In genomic region chr12:8698830-8699330, GRCh38 we compare ENCODE assay signal across 10 cellular contexts. TPM values are rescaled to one million over a fixed set of nuclear protein-coding genes. Genes with fewer than 3 reads are reported as not detected.
DNase-seq lines count a peak whose midpoint lies in the region; ATAC-seq and TF ChIP-seq lines count a peak whose summit lies in the region.
"Had no signal": no experiment of that assay in that cellular context is flagged by ENCODE, and none has a peak within 500 bp of the region (broad histone marks: within the 10 kb centered on the region; RNA-seq: fewer than 3 reads in every experiment).

No MANE protein-coding gene starts in this region.

- peak overlapping the region; percentile 99 for H3K4me3 ChIP-seq in suprapubic skin

- no peak for TF ChIP-seq EP300 in suprapubic skin (IDR thresholded peaks at IDR 0.05)

- 20% methylated on average over 2 of the region's 2 CpGs for WGBS in suprapubic skin

- peaks cover 2% of the 10 kb centered on the region for H3K36me3 Mint-ChIP-seq in activated CD4-positive, alpha-beta T cell treated with anti-CD3 and anti-CD28 coated beads, Interleukin-2, amount 10 ng/mL, durations not matched to agents 24 days and 14 days (ENCODE audit: low read depth)
- no peaks in the 10 kb centered on the region for H3K36me3 Mint-ChIP-seq in activated naive CD8-positive, alpha-beta T cell treated with anti-CD3 and anti-CD28 coated beads, Interleukin-2, amount 10 ng/mL, durations not matched to agents 7 days and 5 days

- TF ChIP-seq POLR2A in suprapubic skin (IDR thresholded peaks at IDR 0.05) = no peak

- ATAC-seq in activated naive CD8-positive, alpha-beta T cell treated with anti-CD3 and anti-CD28 coated beads, Interleukin-2, amount 10 ng/mL, durations not matched to agents 7 days and 5 days (ENCODE audit: low read depth) = no peak
- ATAC-seq in GM19463 (IDR thresholded peaks at IDR 0.05; ENCODE audit: unreplicated experiment) = no peak

- POLR2A ChIA-PET in activated naive CD8-positive, alpha-beta T cell treated with anti-CD3 and anti-CD28 coated beads, Interleukin-2, amount 10 ng/mL, durations not matched to agents 7 days and 5 days (lab: Charles Lee) = no interaction called here

- H3K4me1 ChIP-seq in suprapubic skin = peaks cover 41% of the 10 kb centered on the region

- H3K27ac Mint-ChIP-seq in activated CD4-positive, alpha-beta T cell treated with anti-CD3 and anti-CD28 coated beads, Interleukin-2, amount 10 ng/mL, durations not matched to agents 24 days and 14 days = no peak overlapping the region
- peak overlapping the region; percentile 73 for H3K27ac Mint-ChIP-seq in activated naive CD8-positive, alpha-beta T cell treated with anti-CD3 and anti-CD28 coated beads, Interleukin-2, amount 10 ng/mL, durations not matched to agents 7 days and 5 days

- peaks cover 50% of the 10 kb centered on the region for H3K27me3 Mint-ChIP-seq in activated CD4-positive, alpha-beta T cell treated with anti-CD3 and anti-CD28 coated beads, Interleukin-2, amount 10 ng/mL, durations not matched to agents 24 days and 14 days
- H3K27me3 Mint-ChIP-seq in activated naive CD8-positive, alpha-beta T cell treated with anti-CD3 and anti-CD28 coated beads, Interleukin-2, amount 10 ng/mL, durations not matched to agents 7 days and 5 days = peaks cover 9% of the 10 kb centered on the region

- intact Hi-C loops in activated CD4-positive, alpha-beta T cell treated with anti-CD3 and anti-CD28 coated beads, Interleukin-2, amount 10 ng/mL, durations not matched to agents 24 days and 14 days (cut with micrococcal nuclease) = loop anchor here (5.0 kb wide), 2 partner anchors 213 to 248 kb away; partner anchors contain the start of genes M6PR and PHC1

- peaks cover 12% of the 10 kb centered on the region for H3K4me1 Mint-ChIP-seq in activated CD4-positive, alpha-beta T cell treated with anti-CD3 and anti-CD28 coated beads, Interleukin-2, amount 10 ng/mL, durations not matched to agents 24 days and 14 days
- H3K4me1 Mint-ChIP-seq in activated naive CD8-positive, alpha-beta T cell treated with anti-CD3 and anti-CD28 coated beads, Interleukin-2, amount 10 ng/mL, durations not matched to agents 7 days and 5 days = peaks cover 12% of the 10 kb centered on the region

- no peaks in the 10 kb centered on the region for H3K9me3 Mint-ChIP-seq in activated CD4-positive, alpha-beta T cell treated with anti-CD3 and anti-CD28 coated beads, Interleukin-2, amount 10 ng/mL, durations not matched to agents 24 days and 14 days
- no peaks in the 10 kb centered on the region for H3K9me3 Mint-ChIP-seq in activated naive CD8-positive, alpha-beta T cell treated with anti-CD3 and anti-CD28 coated beads, Interleukin-2, amount 10 ng/mL, durations not matched to agents 7 days and 5 days

- H3K9me3 ChIP-seq in suprapubic skin = no peaks in the 10 kb centered on the region

- TF ChIP-seq CTCF in suprapubic skin (IDR thresholded peaks at IDR 0.05) = no peak

- DNase-seq in activated CD4-positive, alpha-beta T cell treated with anti-CD3 and anti-CD28 coated beads, Interleukin-2, amount 10 ng/mL, durations not matched to agents 24 days and 14 days = no peak
- no peak for DNase-seq in activated CD4-positive, alpha-beta T cell treated with anti-CD3 and anti-CD28 coated beads, Interleukin-2, amount 50 U/mL, for 48 hours
- no peak for DNase-seq in activated naive CD8-positive, alpha-beta T cell treated with anti-CD3 and anti-CD28 coated beads, Interleukin-2, amount 10 ng/mL, durations not matched to agents 7 days and 5 days
- DNase-seq in iris pigment epithelial cell (ENCODE audit: low read depth) (peak; percentile 43), suprapubic skin (ENCODE audit: low spot score in 2 of 2) (no peak), ecto neural progenitor cell (ENCODE audit: low spot score) (no peak)
- DNase-seq in NK-92 treated with Interleukin-12 subunit alpha and Interleukin-12 subunit beta, amount 100 ng/mL, for 24 hours (lab: John Stamatoyannopoulos, UW) = no peak
- DNase-seq: NCI-H1694 had no signal

- H3K36me3 ChIP-seq in suprapubic skin = no peaks in the 10 kb centered on the region

- H3K27me3 ChIP-seq in suprapubic skin = no peaks in the 10 kb centered on the region

- peak overlapping the region; percentile 89 for H3K4me3 Mint-ChIP-seq in activated CD4-positive, alpha-beta T cell treated with anti-CD3 and anti-CD28 coated beads, Interleukin-2, amount 10 ng/mL, durations not matched to agents 24 days and 14 days
- H3K4me3 Mint-ChIP-seq in activated naive CD8-positive, alpha-beta T cell treated with anti-CD3 and anti-CD28 coated beads, Interleukin-2, amount 10 ng/mL, durations not matched to agents 7 days and 5 days = peak overlapping the region; percentile 75

- peak overlapping the region; percentile 94 for H3K27ac ChIP-seq in suprapubic skin

RNA-seq across cellular contexts. Expression of gene RIMKLB, which starts 1.1 kb away (rescaled TPM):
- total RNA-seq in activated CD4-positive, alpha-beta T cell treated with anti-CD3 and anti-CD28 coated beads, Interleukin-2, amount 10 ng/mL, durations not matched to agents 24 days and 14 days = 0.68 and 0.88 TPM in 2 replicates
- total RNA-seq in activated naive CD8-positive, alpha-beta T cell treated with anti-CD3 and anti-CD28 coated beads, Interleukin-2, amount 10 ng/mL, durations not matched to agents 7 days and 5 days = 10 to 100 TPM; 15.5 to 17.9 TPM
- total RNA-seq in suprapubic skin = 10 to 100 TPM; 11.8 to 29.6 (median 14.4) TPM

RNA-seq across cellular contexts. Expression of gene MFAP5, which starts 36.3 kb away (rescaled TPM):
- total RNA-seq in activated CD4-positive, alpha-beta T cell treated with anti-CD3 and anti-CD28 coated beads, Interleukin-2, amount 10 ng/mL, durations not matched to agents 24 days and 14 days = not detected in 2 replicates
- not detected for total RNA-seq in activated naive CD8-positive, alpha-beta T cell treated with anti-CD3 and anti-CD28 coated beads, Interleukin-2, amount 10 ng/mL, durations not matched to agents 7 days and 5 days
- total RNA-seq in suprapubic skin = 10 to 100 TPM; 18.1 to 70.5 (median 26.4) TPM
- total RNA-seq: lung microvascular endothelial cell had no signal

Comparison
In these comparisons a context has a peak if more than half of its experiments do, and no peak if none do; other contexts are left out.
1. RNA of gene MFAP5, which starts 36.3 kb away (total RNA-seq): 18.1 to 70.5 TPM in suprapubic skin; not detected in activated CD4-positive, alpha-beta T cell treated with anti-CD3 and anti-CD28 coated beads, Interleukin-2, amount 10 ng/mL, durations not matched to agents 24 days and 14 days and not detected in activated naive CD8-positive, alpha-beta T cell treated with anti-CD3 and anti-CD28 coated beads, Interleukin-2, amount 10 ng/mL, durations not matched to agents 7 days and 5 days; every median in the first group is over 10 times any median in the second.